In genomic region chr20:58308680-58309527, GRCh38 we compare ENCODE assay signal across 8 cellular contexts. TPM values are rescaled to one million over a fixed set of nuclear protein-coding genes. Genes with fewer than 3 reads are reported as not detected.
DNase-seq lines count a peak whose midpoint lies in the region; ATAC-seq and TF ChIP-seq lines count a peak whose summit lies in the region.

No MANE protein-coding gene starts in this region.

- H3K27ac Mint-ChIP-seq in T-cell = peak overlapping the region; percentile 91 to 94

- peak overlapping the region; percentile 83 for H3K9ac ChIP-seq in smooth muscle cell (ENCODE audit: low read depth)

- TF ChIP-seq CTCF in smooth muscle cell (IDR thresholded peaks at IDR 0.05; ENCODE audit: borderline replicate concordance, insufficient read depth, poor library complexity, severe bottlenecking) = no peak

- CTCF ChIA-PET in T-cell (lab: Charles Lee) = no interaction called here

- no peaks in the 10 kb centered on the region for H3K9me3 Mint-ChIP-seq in T-cell

- peak overlapping the region; percentile 96 for H2AFZ ChIP-seq in smooth muscle cell (ENCODE audit: low read depth)

- H3K9me3 ChIP-seq in smooth muscle cell (replicated peaks; ENCODE audit: low read depth) = no peaks in the 10 kb centered on the region

- peaks cover 21% of the 10 kb centered on the region for H4K20me1 ChIP-seq in smooth muscle cell (ENCODE audit: low read depth)

- peak overlapping the region; percentile 96 for H3K4me2 ChIP-seq in smooth muscle cell

- H3K27me3 Mint-ChIP-seq in T-cell = no peaks in the 10 kb centered on the region

- peak overlapping the region; percentile 66 to 71 (median 70) for H3K4me3 Mint-ChIP-seq in T-cell

- H3K4me1 ChIP-seq in smooth muscle cell (ENCODE audit: low read depth) = peaks cover 14% of the 10 kb centered on the region

- in situ Hi-C loops in T47D (cut with HindIII; ENCODE audit: low pct_unique_long_range_greater_than_20kb, low sequenced_read_pairs) = no loop called here

- peaks cover 4% of the 10 kb centered on the region for H3F3A ChIP-seq in smooth muscle cell (ENCODE audit: low read depth)

- H3K36me3 ChIP-seq in smooth muscle cell (ENCODE audit: low read depth) = no peaks in the 10 kb centered on the region

- H3K27me3 ChIP-seq in smooth muscle cell (ENCODE audit: low read depth) = no peaks in the 10 kb centered on the region

- WGBS in smooth muscle cell (ENCODE audit: low lambda C conversion rate) = 31% methylated on average over 21 of the region's 41 CpGs

- ATAC-seq in GM19025 (IDR thresholded peaks at IDR 0.05; ENCODE audit: low read depth, unreplicated experiment) = peak; percentile 41
- ATAC-seq in HG03139 (IDR thresholded peaks at IDR 0.05; ENCODE audit: unreplicated experiment) = peak; percentile 39
- ATAC-seq in T-cell (replicated peaks in 1 of 4) = peak in 2 of 4 experiments; percentile 28 to 52

- peak overlapping the region; percentile 75 for H3K4me3 ChIP-seq in smooth muscle cell

- H3K79me2 ChIP-seq in smooth muscle cell (ENCODE audit: low read depth) = peaks cover 24% of the 10 kb centered on the region

- DNase-seq in AG20443 (ENCODE audit: low spot score) (peak; percentile 91), T-cell (peak in 21 of 34 experiments; percentile 10 to 71 (median 52)), T47D (ENCODE audit: low read depth in 1 of 2, low spot score in 1 of 2) (peak; percentile 28 to 35), iPS-NIHi7 (ENCODE audit: extremely low spot score) (peak; percentile 85), smooth muscle cell (lab: John Stamatoyannopoulos, UW; ENCODE audit: unreplicated experiment) (no peak), NCI-H187 treated with DMSO at 0.1 percent for 48 hours (lab: John Stamatoyannopoulos, UW) (no peak)

- H3K36me3 Mint-ChIP-seq in T-cell = peaks cover 17% of the 10 kb centered on the region

- peak overlapping the region; percentile 96 for H3K27ac ChIP-seq in smooth muscle cell (ENCODE audit: low read depth)

- POLR2A ChIA-PET in T-cell (lab: Charles Lee) = interaction anchor here (0.7 to 1.2 kb wide), 5 partner anchors 9 to 85 kb away, joined by 3 to 16 read pairs (median 5); partner anchors contain the start of gene VAPB (in 1 of the 2)

- H3K4me1 Mint-ChIP-seq in T-cell = peaks cover 59 to 76% (median 62%) of the 10 kb centered on the region in 3 donors

RNA-seq across cellular contexts. Expression of gene RAB22A, which starts 0.6 kb away (rescaled TPM):
- 10 to 100 TPM; 15.3 to 23.0 (median 20.4) TPM for total RNA-seq in T-cell
- total RNA-seq in smooth muscle cell = 23.7 and 25.0 TPM in 2 replicates
- 14.0 and 17.3 TPM in 2 replicates for polyA plus RNA-seq in smooth muscle cell

Comparison
In these comparisons a context has a peak if more than half of its experiments do, and no peak if none do; other contexts are left out.
1. DNase-seq: peak in AG20443 (single experiment), T-cell (21 of 34), T47D (2 of 2) and iPS-NIHi7 (single experiment); none in smooth muscle cell (single experiment) and NCI-H187 treated with DMSO at 0.1 percent for 48 hours (single experiment).